ENCODE assay signal across 7 cellular contexts in genomic region chr2:47569658-47570398, GRCh38. TPM values are rescaled to one million over a fixed set of nuclear protein-coding genes. Genes with fewer than 3 reads are reported as not detected.
DNase-seq lines count a peak whose midpoint lies in the region; ATAC-seq and TF ChIP-seq lines count a peak whose summit lies in the region.

No MANE protein-coding gene starts in this region.

- intact Hi-C loops in mucosa of descending colon (cut with DNase I, micrococcal nuclease), result no loop called here

- no peak overlapping the region for H3K4me3 ChIP-seq in mucosa of descending colon

- no peaks in the 10 kb centered on the region for H3K36me3 ChIP-seq in mucosa of descending colon (ENCODE audit: low read depth)

- TF ChIP-seq CTCF in mucosa of descending colon (IDR thresholded peaks at IDR 0.05), result no peak

- DNase-seq in ELR (ENCODE audit: low read depth), result peak; percentile 19
- DNase-seq in KBM-7, result peak; percentile 9
- peak; percentile 55 for DNase-seq in astrocyte of the hippocampus (ENCODE audit: low read depth, low spot score)
- DNase-seq in mucosa of descending colon, result no peak
- DNase-seq in OCI-M1 (lab: John Stamatoyannopoulos, UW), result no peak
- DNase-seq in UCSD-AML1 (lab: John Stamatoyannopoulos, UW; ENCODE audit: unreplicated experiment), result no peak

- peak; percentile 35 for ATAC-seq in mucosa of descending colon
- no peak for ATAC-seq in HG03571 (IDR thresholded peaks at IDR 0.05; ENCODE audit: unreplicated experiment)

- H3K4me1 ChIP-seq in mucosa of descending colon (ENCODE audit: low read depth), result peaks cover 16% of the 10 kb centered on the region

- in situ Hi-C loops in KBM-7 (cut with MboI; ENCODE audit: low pct_unique_long_range_greater_than_20kb, low sequenced_read_pairs), result no loop called here

- no peaks in the 10 kb centered on the region for H3K9me3 ChIP-seq in mucosa of descending colon

RNA-seq across cellular contexts. Expression of gene KCNK12, which starts 1.0 kb away (rescaled TPM):
- total RNA-seq in mucosa of descending colon, result under 1 TPM in 2 of 3 donors, not detected in 1; 0.12 to 0.13 TPM

Comparison
In these comparisons a context has a peak if more than half of its experiments do, and no peak if none do; other contexts are left out.
1. DNase-seq: peak in ELR (single experiment), KBM-7 (single experiment) and astrocyte of the hippocampus (single experiment); none in mucosa of descending colon (0 of 3), OCI-M1 (single experiment) and UCSD-AML1 (single experiment).